Comparison of ENCODE assay signal across 1 cellular context in genomic region chr7:100019908-100020307, GRCh38.
TF ChIP-seq lines count a peak whose summit lies in the region.

No MANE protein-coding gene starts in this region.

TF ChIP-seq in GM23338, 12 proteins besides CTCF, POLR2A, EP300 and RAD21:
- no peak for TF ChIP-seq ZNF331 (CRISPR knock-in tag; IDR thresholded peaks at IDR 0.05; ENCODE audit: low read depth)
- TF ChIP-seq NANOG (IDR thresholded peaks at IDR 0.05; ENCODE audit: borderline replicate concordance): no peak
- no peak for TF ChIP-seq POLR2AphosphoS5 (IDR thresholded peaks at IDR 0.05; ENCODE audit: low read depth)
- TF ChIP-seq REST (IDR thresholded peaks at IDR 0.05; ENCODE audit: unreplicated experiment): no peak
- TF ChIP-seq CREB1 (CRISPR knock-in tag; IDR thresholded peaks at IDR 0.05; ENCODE audit: low read depth): no peak
- no peak for TF ChIP-seq JUNB (IDR thresholded peaks at IDR 0.05; ENCODE audit: unreplicated experiment)
- no peak for TF ChIP-seq ZNF114 (CRISPR knock-in tag; IDR thresholded peaks at IDR 0.05)
- no peak for TF ChIP-seq EZH2phosphoT487 (IDR thresholded peaks at IDR 0.05; ENCODE audit: unreplicated experiment)
- no peak for TF ChIP-seq STAT1 (IDR thresholded peaks at IDR 0.05; ENCODE audit: unreplicated experiment)
- TF ChIP-seq ETS1 (IDR thresholded peaks at IDR 0.05): no peak
- TF ChIP-seq ZNF462 (CRISPR knock-in tag; IDR thresholded peaks at IDR 0.05): no peak
- TF ChIP-seq EZH2 (IDR thresholded peaks at IDR 0.05; ENCODE audit: low read depth, unreplicated experiment): no peak
